8 cellular contexts compared by ENCODE assay signal in genomic region chr12:65170245-65170881, GRCh38. TPM values are rescaled to one million over a fixed set of nuclear protein-coding genes. Genes with fewer than 3 reads are reported as not detected.
DNase-seq lines count a peak whose midpoint lies in the region; ATAC-seq and TF ChIP-seq lines count a peak whose summit lies in the region.

No MANE protein-coding gene starts in this region.

- H3K4me3 Mint-ChIP-seq in CD8-positive, alpha-beta T cell: peak overlapping the region; percentile 99
- H3K4me3 Mint-ChIP-seq in type B pancreatic cell: peak overlapping the region; percentile 95

- ATAC-seq in CD8-positive, alpha-beta T cell: peak; percentile 39
- ATAC-seq in GM19438 (IDR thresholded peaks at IDR 0.05; ENCODE audit: low read depth, unreplicated experiment) (peak; percentile 43), HG03565 (IDR thresholded peaks at IDR 0.05; ENCODE audit: unreplicated experiment) (peak; percentile 23), Right ventricle myocardium superior (ENCODE audit: poor library complexity) (peak; percentile 72)

- H3K9ac ChIP-seq in trophoblast cell (ENCODE audit: low read length): peak overlapping the region; percentile 95

- H3K4me1 ChIP-seq in CD8-positive, alpha-beta T cell (ENCODE audit: insufficient read depth, low read length): peaks cover 44% of the 10 kb centered on the region
- H3K4me1 ChIP-seq in trophoblast cell (ENCODE audit: control insufficient read depth in 1 of 2, insufficient read depth in 2 of 2, low read length in 2 of 2): peaks cover 0 to 5% of the 10 kb centered on the region in 2 experiments

- H4K8ac ChIP-seq in trophoblast cell (ENCODE audit: low read depth, low read length): peak overlapping the region; percentile 97

- no peak for TF ChIP-seq CTCF in CD8-positive, alpha-beta T cell (IDR thresholded peaks at IDR 0.05)
- no peak for TF ChIP-seq CTCF in type B pancreatic cell (conservative IDR thresholded peaks at IDR 0.05)

- peak overlapping the region; percentile 82 for H3K4me3 ChIP-seq in CD8-positive, alpha-beta T cell (ENCODE audit: low read depth, low read length)
- peak overlapping the region; percentile 98 for H3K4me3 ChIP-seq in trophoblast cell (ENCODE audit: low read depth, low read length)

- peak overlapping the region; percentile 95 for H4K12ac ChIP-seq in trophoblast cell (ENCODE audit: low read depth, low read length)

- DNase-seq in CD8-positive, alpha-beta T cell: peak; percentile 29 to 77 (median 57)
- DNase-seq in SHP77 (lab: John Stamatoyannopoulos, UW): peak; percentile 5 to 48
- peak; percentile 55 for DNase-seq in activated naive CD4-positive, alpha-beta T cell treated with anti-CD3 and anti-CD28 coated beads, Interleukin-2, amount 50 U/mL, for 16 hours
- DNase-seq in Right ventricle myocardium superior: peak; percentile 78
- DNase-seq in trophoblast cell: peak; percentile 53 to 66
- peak; percentile 77 for DNase-seq in type B pancreatic cell (ENCODE audit: extremely low spot score, unreplicated experiment)

- H2AK5ac ChIP-seq in trophoblast cell (ENCODE audit: low read length): no peak overlapping the region

- peak overlapping the region; percentile 88 for H3K4me2 ChIP-seq in trophoblast cell (ENCODE audit: low read length)

- H3K4ac ChIP-seq in trophoblast cell (ENCODE audit: low read depth, low read length): peak overlapping the region; percentile 86

- CTCF ChIA-PET in CD8-positive, alpha-beta T cell (lab: Charles Lee): no interaction called here

- H2BK12ac ChIP-seq in trophoblast cell (ENCODE audit: low read length): no peak overlapping the region

- no peaks in the 10 kb centered on the region for H3K27me3 ChIP-seq in CD8-positive, alpha-beta T cell (ENCODE audit: insufficient read depth, low read length)
- H3K27me3 ChIP-seq in trophoblast cell (ENCODE audit: insufficient read depth, low read length): no peaks in the 10 kb centered on the region

- peak overlapping the region; percentile 89 for H2AFZ ChIP-seq in trophoblast cell (ENCODE audit: insufficient read depth, low read length, poor library complexity)

- peak overlapping the region; percentile 86 for H2BK5ac ChIP-seq in trophoblast cell (ENCODE audit: low read depth, low read length, poor library complexity)

- peaks cover 29% of the 10 kb centered on the region for H3K36me3 Mint-ChIP-seq in CD8-positive, alpha-beta T cell
- H3K36me3 Mint-ChIP-seq in type B pancreatic cell: peaks cover 13% of the 10 kb centered on the region

- peaks cover 12% of the 10 kb centered on the region for H3K79me2 ChIP-seq in trophoblast cell (ENCODE audit: control insufficient read depth, insufficient read depth, low read length, poor library complexity)

- H3K36me3 ChIP-seq in CD8-positive, alpha-beta T cell (ENCODE audit: insufficient read depth, low read length): peaks cover 3% of the 10 kb centered on the region
- H3K36me3 ChIP-seq in trophoblast cell (ENCODE audit: control insufficient read depth in 1 of 2, insufficient read depth in 2 of 2, low read length in 2 of 2): peaks cover 0 to 2% of the 10 kb centered on the region in 2 experiments

- H3K4me1 Mint-ChIP-seq in CD8-positive, alpha-beta T cell (ENCODE audit: low read depth): peaks cover 45% of the 10 kb centered on the region
- H3K4me1 Mint-ChIP-seq in type B pancreatic cell (ENCODE audit: unreplicated experiment): peaks cover 21% of the 10 kb centered on the region

- H3K79me1 ChIP-seq in trophoblast cell (ENCODE audit: low read length): peaks cover 14% of the 10 kb centered on the region

- peak overlapping the region; percentile 83 for H3K27ac ChIP-seq in CD8-positive, alpha-beta T cell (ENCODE audit: low read depth, low read length)
- peak overlapping the region; percentile 84 for H3K27ac ChIP-seq in trophoblast cell (ENCODE audit: low read depth, low read length)

- no peak overlapping the region for H3K23ac ChIP-seq in trophoblast cell (ENCODE audit: low read length)

- no peaks in the 10 kb centered on the region for H3K9me3 ChIP-seq in CD8-positive, alpha-beta T cell (ENCODE audit: low read length)
- H3K9me3 ChIP-seq in trophoblast cell (ENCODE audit: insufficient read depth, low read depth, low read length): no peaks in the 10 kb centered on the region

- intact Hi-C loops in CD8-positive, alpha-beta T cell (cut with DNase I, micrococcal nuclease): loop anchor here (2.0 to 10.0 kb wide), 7 partner anchors 37 to 1114 kb away; partner anchors contain the start of genes GNS (in 2 of the 2) and LLPH (in 1 of the 2)
- intact Hi-C loops in Right ventricle myocardium superior (cut with DNase I): no loop called here

- H4K91ac ChIP-seq in trophoblast cell (ENCODE audit: low read depth, low read length): peak overlapping the region; percentile 90

- POLR2A ChIA-PET in CD8-positive, alpha-beta T cell (lab: Charles Lee): interaction anchor here (0.7 to 2.6 kb wide), 4 partner anchors 8 to 389 kb away, joined by 3 to 19 read pairs (median 9); no protein-coding TSS in a partner anchor

- H3K18ac ChIP-seq in trophoblast cell (ENCODE audit: low read length): peak overlapping the region; percentile 94

- no peaks in the 10 kb centered on the region for H3K27me3 Mint-ChIP-seq in CD8-positive, alpha-beta T cell (ENCODE audit: low read depth)
- peaks cover 6% of the 10 kb centered on the region for H3K27me3 Mint-ChIP-seq in type B pancreatic cell

- no peaks in the 10 kb centered on the region for H3K9me3 Mint-ChIP-seq in CD8-positive, alpha-beta T cell
- no peaks in the 10 kb centered on the region for H3K9me3 Mint-ChIP-seq in type B pancreatic cell

- H3K14ac ChIP-seq in trophoblast cell (ENCODE audit: low read length): peak overlapping the region; percentile 95

- no CpG with 5 or more reads among the region's 44 CpGs for WGBS in trophoblast cell (ENCODE audit: extremely low coverage, insufficient coverage, insufficient read length)

- H2BK120ac ChIP-seq in trophoblast cell (ENCODE audit: insufficient read depth, low read length, poor library complexity): peak overlapping the region; percentile 94

- H3K27ac Mint-ChIP-seq in CD8-positive, alpha-beta T cell: peak overlapping the region; percentile 95
- H3K27ac Mint-ChIP-seq in type B pancreatic cell: peak overlapping the region; percentile 90

RNA-seq across cellular contexts. Expression of gene LEMD3, which starts 1.0 kb away (rescaled TPM):
- total RNA-seq in CD8-positive, alpha-beta T cell: 10 to 100 TPM; 75.2 to 77.9 TPM
- total RNA-seq in Right ventricle myocardium superior (11.3 TPM), type B pancreatic cell (ENCODE audit: low replicate concordance) (30.6 and 40.6 TPM in 2 replicates)
- polyA plus RNA-seq in trophoblast cell (2013): 11.3 and 11.6 TPM in 2 replicates

RNA-seq across cellular contexts. Expression of gene WIF1, which starts 49.3 kb away (rescaled TPM):
- total RNA-seq in CD8-positive, alpha-beta T cell: not detected
- not detected for total RNA-seq in Right ventricle myocardium superior
- 0.03 TPM in 1 of 2 replicates, not detected in the other for polyA plus RNA-seq in trophoblast cell (2013)
- total RNA-seq in type B pancreatic cell (ENCODE audit: low replicate concordance): 2.3 and 14.9 TPM in 2 replicates

Comparison
In these comparisons a context has a peak if more than half of its experiments do, and no peak if none do; other contexts are left out.
1. Peak in every context shown above with its lines: DNase-seq, ATAC-seq, H3K4me3 ChIP-seq and H3K27ac ChIP-seq.
2. DNase-seq: peak in every context shown above with its lines; median percentile 78 in Right ventricle myocardium superior; 77 in type B pancreatic cell; 60 in trophoblast cell; 57 in CD8-positive, alpha-beta T cell; 55 in activated naive CD4-positive, alpha-beta T cell treated with anti-CD3 and anti-CD28 coated beads, Interleukin-2, amount 50 U/mL, for 16 hours; 26 in SHP77.